Comparison of ENCODE assay signal across 24 cellular contexts in the genomic region with DNA sequence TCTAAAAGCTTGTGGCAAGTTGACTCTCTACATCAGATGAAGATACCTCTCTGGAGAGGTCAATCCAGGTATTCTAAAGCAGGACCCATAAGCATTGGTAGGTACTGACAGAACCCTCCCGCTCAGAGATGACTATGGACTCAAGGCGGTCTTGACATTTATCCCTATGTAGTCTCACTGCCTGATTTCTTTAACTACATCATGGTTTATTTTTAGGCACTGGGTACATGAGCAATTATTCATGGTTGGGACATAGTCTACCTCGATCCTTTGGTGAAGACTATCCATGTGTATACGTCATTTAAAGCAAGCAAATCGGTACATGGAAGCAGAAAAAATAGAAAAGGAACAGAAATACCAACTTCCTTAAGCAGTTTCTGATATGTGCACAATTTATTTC.
"Had no signal": no experiment of that assay in that cellular context is flagged by ENCODE, and none has a peak within 500 bp of the region (broad histone marks: within the 10 kb centered on the region; RNA-seq: fewer than 3 reads in every experiment).

No MANE protein-coding gene starts in this region.

- H3K79me2 ChIP-seq: hepatocyte had no signal

- H3K4me2 ChIP-seq: hepatocyte had no signal

- H2AFZ ChIP-seq: hepatocyte had no signal

- H3K36me3 ChIP-seq: esophagus muscularis mucosa, gastroesophageal sphincter, heart left ventricle, left ventricle myocardium inferior, lower lobe of right lung had no signal

- ATAC-seq: foreskin keratinocyte, gastroesophageal sphincter, heart left ventricle, left colon, left lobe of liver, lower lobe of right lung, mucosa of descending colon had no signal

- H3K27ac ChIP-seq: coronary artery, dorsolateral prefrontal cortex, esophagus muscularis mucosa, foreskin keratinocyte, gastroesophageal sphincter, hepatocyte, left ventricle myocardium inferior, lower lobe of right lung had no signal

- H3K4me1 ChIP-seq: foreskin keratinocyte, heart left ventricle, left ventricle myocardium inferior, lower lobe of right lung had no signal

- H3K4me3 ChIP-seq: coronary artery, dorsolateral prefrontal cortex, esophagus muscularis mucosa, gastroesophageal sphincter, heart left ventricle, hepatocyte, left ventricle myocardium inferior, lower lobe of right lung, mucosa of descending colon had no signal

- DNase-seq: dermis blood vessel endothelial cell; dorsolateral prefrontal cortex; effector CD4-positive, alpha-beta T cell; effector memory CD4-positive, alpha-beta T cell; foreskin keratinocyte; heart left ventricle; hypothalamus; immature natural killer cell; islet precursor cell; kidney; kidney glomerular epithelial cell; left colon; left ventricle myocardium inferior; lower lobe of right lung; mesenchymal stem cell; mucosa of descending colon had no signal

- FAIRE-seq: colon, endothelial cell of umbilical vein, frontal cortex, kidney had no signal

- H3K27me3 ChIP-seq: dorsolateral prefrontal cortex, esophagus muscularis mucosa, gastroesophageal sphincter, heart left ventricle, hepatocyte had no signal
